Comparison of ENCODE assay signal across 20 cellular contexts in genomic region chr17:17706140-17707060, GRCh38. TPM values are rescaled to one million over a fixed set of nuclear protein-coding genes. Genes with fewer than 3 reads are reported as not detected.
DNase-seq lines count a peak whose midpoint lies in the region; ATAC-seq and TF ChIP-seq lines count a peak whose summit lies in the region.
"Had no signal": no experiment of that assay in that cellular context is flagged by ENCODE, and none has a peak within 500 bp of the region (broad histone marks: within the 10 kb centered on the region; RNA-seq: fewer than 3 reads in every experiment).

No MANE protein-coding gene starts in this region.

- H3K36me3 ChIP-seq in SK-N-MC (ENCODE audit: insufficient read depth, low read length) (no peaks in the 10 kb centered on the region), esophagus muscularis mucosa (no peaks in the 10 kb centered on the region), OCI-LY7 (ENCODE audit: insufficient read depth, low read length) (peaks cover 10% of the 10 kb centered on the region; the same call in 1 of the 2 replicates)
- H3K36me3 ChIP-seq: ovary, uterus had no signal

- intact Hi-C loops in CD14-positive monocyte (cut with micrococcal nuclease) = no loop called here
- intact Hi-C loops in esophagus muscularis mucosa (cut with DNase I) = no loop called here
- intact Hi-C loops in OCI-LY7 (cut with micrococcal nuclease; ENCODE audit: unreplicated experiment) = no loop called here

- H3K4me3 ChIP-seq in SK-N-MC (no peak overlapping the region), esophagus muscularis mucosa (no peak overlapping the region), OCI-LY7 (ENCODE audit: low read depth, low read length, poor library complexity, severe bottlenecking) (no peak overlapping the region)
- H3K4me3 ChIP-seq: coronary artery, GM23338, ovary, uterus had no signal

- H3K27ac Mint-ChIP-seq in CD14-positive monocyte = peak overlapping the region in 4 of 7 donors; percentile 15 to 77 (median 44)
- peak overlapping the region; percentile 80 for H3K27ac Mint-ChIP-seq in progenitor cell of endocrine pancreas
- H3K27ac Mint-ChIP-seq: CD4-positive, alpha-beta T cell; GM23338 had no signal

- no peak for TF ChIP-seq EP300 in esophagus muscularis mucosa (IDR thresholded peaks at IDR 0.05)

- no peak overlapping the region for H3K9ac ChIP-seq in SK-N-MC (ENCODE audit: insufficient read length)

- TF ChIP-seq CTCF in CD14-positive monocyte (IDR thresholded peaks at IDR 0.05) = no peak
- no peak for TF ChIP-seq CTCF in esophagus muscularis mucosa (IDR thresholded peaks at IDR 0.05)
- TF ChIP-seq CTCF in progenitor cell of endocrine pancreas (IDR thresholded peaks at IDR 0.05; ENCODE audit: unreplicated experiment) = no peak
- TF ChIP-seq CTCF in OCI-LY7 (conservative IDR thresholded peaks at IDR 0.05; ENCODE audit: low read length) = no peak

- TF ChIP-seq POLR2A in esophagus muscularis mucosa (IDR thresholded peaks at IDR 0.05; ENCODE audit: low read depth) = no peak

- H3K4me2 ChIP-seq in OCI-LY7 (ENCODE audit: low read length) = no peak overlapping the region
- H3K4me2 ChIP-seq: GM23338 had no signal

- no TSS peak for BruUV-seq in OCI-LY7 (replicated peaks; lab: Mats Ljungman, UMichigan)

- H2AFZ ChIP-seq in OCI-LY7 (ENCODE audit: low read length) = no peak overlapping the region
- H2AFZ ChIP-seq: GM23338 had no signal

- 86% methylated on average over 12 of the region's 12 CpGs for WGBS in esophagus muscularis mucosa

- DNase-seq in CD14-positive monocyte (ENCODE audit: low spot score) (no peak), SK-N-MC (ENCODE audit: low read depth, low spot score) (no peak), esophagus muscularis mucosa (ENCODE audit: extremely low spot score) (no peak), progenitor cell of endocrine pancreas (ENCODE audit: low spot score, unreplicated experiment) (no peak), OCI-LY7 (ENCODE audit: low spot score) (no peak), NOMO-1 treated with DMSO at 0.1 percent for 48 hours (lab: John Stamatoyannopoulos, UW; ENCODE audit: unreplicated experiment) (no peak)
- DNase-seq: activated CD4-positive, alpha-beta T cell treated with anti-CD3 and anti-CD28 coated beads for 1 hour; activated effector memory CD4-positive, alpha-beta T cell treated with Interleukin-2 at 50 U/mL for 16 hours; amygdala; CD4-positive, alpha-beta T cell; DND-41; left colon; NCI-H146; ovary; stimulated activated CD4-positive, alpha-beta T cell treated with anti-CD3 and anti-CD28 coated beads, Interleukin-4, amount 100 ng/mL, for 1 hour; T1000; uterus had no signal

- H3K9me3 Mint-ChIP-seq in CD14-positive monocyte (no peaks in the 10 kb centered on the region), progenitor cell of endocrine pancreas (ENCODE audit: low read depth) (no peaks in the 10 kb centered on the region)
- H3K9me3 Mint-ChIP-seq: CD4-positive, alpha-beta T cell; GM23338 had no signal

- no peaks in the 10 kb centered on the region for H3K9me2 ChIP-seq in OCI-LY7 (ENCODE audit: insufficient read depth, low read length)

- peaks cover 0 to 4% (median 1%) of the 10 kb centered on the region in 3 donors for H3K27me3 Mint-ChIP-seq in CD14-positive monocyte (ENCODE audit: low read depth in 3 of 3)
- no peaks in the 10 kb centered on the region for H3K27me3 Mint-ChIP-seq in progenitor cell of endocrine pancreas
- H3K27me3 Mint-ChIP-seq: CD4-positive, alpha-beta T cell had no signal

- no peaks in the 10 kb centered on the region for H3K27me3 ChIP-seq in esophagus muscularis mucosa
- H3K27me3 ChIP-seq: ovary, uterus had no signal

- H3K36me3 Mint-ChIP-seq in CD14-positive monocyte (peaks cover 23 to 26% of the 10 kb centered on the region in 2 donors), progenitor cell of endocrine pancreas (ENCODE audit: insufficient read depth) (peaks cover 4% of the 10 kb centered on the region)

- H3K4me1 Mint-ChIP-seq in CD14-positive monocyte (peaks cover 8% of the 10 kb centered on the region), progenitor cell of endocrine pancreas (ENCODE audit: low read depth) (peaks cover 43% of the 10 kb centered on the region)

- peaks cover 48 to 81% (median 77%) of the 10 kb centered on the region in 4 donors for H3K4me1 ChIP-seq in esophagus muscularis mucosa
- H3K4me1 ChIP-seq in OCI-LY7 (ENCODE audit: insufficient read depth, low read length, poor library complexity, severe bottlenecking) = no peaks in the 10 kb centered on the region

- H3K27ac ChIP-seq in SK-N-MC (peak overlapping the region; percentile 25; the same call in 1 of the 2 replicates), esophagus muscularis mucosa (replicated peaks in 1 of 4) (peak overlapping the region; percentile 13 to 48 (median 25)), OCI-LY7 (ENCODE audit: low read depth, low read length, poor library complexity, severe bottlenecking) (no peak overlapping the region)
- H3K27ac ChIP-seq: coronary artery, ovary, uterus had no signal

- 0 out of 2 replicates have a peak, but pooled peaks cover 6% of the 10 kb centered on the region for H3K79me2 ChIP-seq in OCI-LY7 (ENCODE audit: insufficient read depth, low read depth, low read length)

- no peak for ATAC-seq in GM18858 (IDR thresholded peaks at IDR 0.05; ENCODE audit: unreplicated experiment)
- ATAC-seq: GM23338, left colon had no signal

- H4K20me1 ChIP-seq in OCI-LY7 (ENCODE audit: insufficient read depth, low read length) = 0 out of 2 replicates have a peak, but pooled peaks cover 5% of the 10 kb centered on the region

- H3K4me3 Mint-ChIP-seq in CD14-positive monocyte (no peak overlapping the region), progenitor cell of endocrine pancreas (ENCODE audit: low read depth) (no peak overlapping the region)
- H3K4me3 Mint-ChIP-seq: CD4-positive, alpha-beta T cell; GM23338 had no signal

- CTCF ChIA-PET in OCI-LY7 (lab: Charles Lee; ENCODE audit: unreplicated experiment) = no interaction called here

- POLR2A ChIA-PET in OCI-LY7 (lab: Charles Lee) = interaction anchor here (0.5 to 1.3 kb wide), 2 partner anchors 11 to 47 kb away, joined by 3 to 4 read pairs; no protein-coding TSS in a partner anchor

- no peaks in the 10 kb centered on the region for H3K9me3 ChIP-seq in SK-N-MC (ENCODE audit: low read depth, low read length)
- H3K9me3 ChIP-seq in esophagus muscularis mucosa = no peaks in the 10 kb centered on the region
- H3K9me3 ChIP-seq in OCI-LY7 (ENCODE audit: low read length) = no peaks in the 10 kb centered on the region
- H3K9me3 ChIP-seq: ovary, uterus had no signal

RNA-seq across cellular contexts. Expression of gene RAI1, which starts 25.1 kb away (rescaled TPM):
- polyA plus RNA-seq in CD14-positive monocyte = 1 to 10 TPM in 1 of 2 donors, under 1 TPM in 1; 0.89 to 1.5 TPM
- total RNA-seq in esophagus muscularis mucosa = 10 to 100 TPM; 18.7 to 41.3 (median 28.3) TPM
- total RNA-seq in progenitor cell of endocrine pancreas = 69.0 and 75.0 TPM in 2 replicates
- total RNA-seq in OCI-LY7 (2014; rRNA removed; shearing (Covaris generic)) = 17.1 and 20.1 TPM in 2 replicates
- total RNA-seq in OCI-LY7 (2022) = 49.4 and 54.3 TPM in 2 replicates
